In the genomic region with DNA sequence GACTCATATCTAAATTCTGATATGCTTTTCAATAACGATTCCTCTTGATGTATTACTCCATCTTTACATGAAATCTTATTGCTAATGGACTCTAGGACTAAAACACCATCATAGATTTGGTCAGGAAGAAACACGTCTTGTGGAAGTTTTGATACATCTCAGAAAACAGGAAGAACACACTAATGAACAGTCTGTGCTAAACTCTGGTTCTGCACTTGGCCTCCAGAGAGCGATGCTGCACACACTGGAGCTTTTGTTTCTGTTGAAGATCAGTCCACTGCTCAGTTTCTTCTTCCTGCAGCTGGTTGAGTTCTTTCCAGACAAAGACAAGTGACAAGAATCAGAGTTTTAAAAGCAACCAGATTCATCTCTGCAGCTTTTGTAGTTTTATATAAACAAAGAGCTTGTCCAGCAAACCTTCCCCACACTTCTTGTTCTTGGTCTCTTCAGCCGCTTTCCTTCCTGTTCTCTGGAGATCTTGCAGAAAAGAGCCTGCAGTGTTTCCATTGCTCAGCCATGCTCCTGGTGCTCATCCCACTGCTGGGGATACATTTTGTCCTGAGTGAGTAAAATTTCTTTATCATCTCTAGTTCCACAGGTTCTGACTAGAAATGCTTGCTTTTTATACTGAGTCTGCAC, we compare ENCODE assay signal across 9 cellular contexts.
DNase-seq lines count a peak whose midpoint lies in the region; ATAC-seq and TF ChIP-seq lines count a peak whose summit lies in the region.
"Had no signal": no experiment of that assay in that cellular context is flagged by ENCODE, and none has a peak within 500 bp of the region (broad histone marks: within the 10 kb centered on the region; RNA-seq: fewer than 3 reads in every experiment).

No MANE protein-coding gene starts in this region.

- H3K36me3 Mint-ChIP-seq in T-cell (no peaks in the 10 kb centered on the region), chondrocyte (ENCODE audit: low read depth) (no peaks in the 10 kb centered on the region)

- H3K4me1 Mint-ChIP-seq in T-cell (peaks cover 14 to 21% (median 16%) of the 10 kb centered on the region in 3 donors), chondrocyte (ENCODE audit: low read depth) (no peaks in the 10 kb centered on the region)

- TF ChIP-seq POLR2A in ovary (IDR thresholded peaks at IDR 0.05) = no peak

- H3K4me3 ChIP-seq in ovary = no peak overlapping the region
- H3K4me3 ChIP-seq: heart left ventricle had no signal

- intact Hi-C loops in sciatic nerve (cut with DNase I) = no loop called here
- intact Hi-C loops in ovary (cut with DNase I) = no loop called here

- peak; percentile 66 for TF ChIP-seq CTCF in chondrocyte (IDR thresholded peaks at IDR 0.05)
- no peak for TF ChIP-seq CTCF in ovary (IDR thresholded peaks at IDR 0.05)

- H3K9me3 ChIP-seq in ovary = no peaks in the 10 kb centered on the region
- H3K9me3 ChIP-seq: heart left ventricle had no signal

- H3K27ac Mint-ChIP-seq in T-cell (peak overlapping the region; percentile 87 to 89), chondrocyte (ENCODE audit: unreplicated experiment) (no peak overlapping the region)

- H3K27me3 Mint-ChIP-seq in T-cell = no peaks in the 10 kb centered on the region
- peaks cover 2% of the 10 kb centered on the region for H3K27me3 Mint-ChIP-seq in chondrocyte (ENCODE audit: low read depth)

- H3K9me3 Mint-ChIP-seq in T-cell (no peaks in the 10 kb centered on the region), chondrocyte (ENCODE audit: low read depth) (peaks cover 3% of the 10 kb centered on the region)

- CTCF ChIA-PET in T-cell (lab: Charles Lee) = interaction anchor here in 1 of 2 donors (0.6 to 1.2 kb wide), 3 partner anchors 11 to 663 kb away, joined by 3 to 5 read pairs (median 4); no protein-coding TSS in a partner anchor

- POLR2A ChIA-PET in T-cell (lab: Charles Lee) = interaction anchor here in 1 of 2 donors (0.8 kb wide), 1 partner anchor 23 kb away, joined by 3 read pairs; no protein-coding TSS in a partner anchor

- peak in 19 of 34 experiments; percentile 7 to 52 (median 34) for DNase-seq in T-cell
- DNase-seq in chondrocyte (ENCODE audit: low spot score) = no peak
- DNase-seq in sciatic nerve (ENCODE audit: low spot score) = no peak
- no peak for DNase-seq in NCI-H2107 treated with DMSO at 0.1 percent for 48 hours (lab: John Stamatoyannopoulos, UW; ENCODE audit: unreplicated experiment)
- no peak for DNase-seq in ovary
- no peak for DNase-seq in NCI-H2107 (lab: John Stamatoyannopoulos, UW)
- DNase-seq: heart left ventricle had no signal

- WGBS in ovary, 3 donors = 64 to 80% (median 77%) methylated on average over 4 of the region's 4 CpGs

- H3K27me3 ChIP-seq in ovary = no peaks in the 10 kb centered on the region

- no peak overlapping the region for H3K27ac ChIP-seq in ovary
- H3K27ac ChIP-seq: heart left ventricle had no signal

- H3K4me3 Mint-ChIP-seq in T-cell (peak overlapping the region; percentile 50 to 67 (median 62)), chondrocyte (ENCODE audit: unreplicated experiment) (no peak overlapping the region)

- no peaks in the 10 kb centered on the region for H3K4me1 ChIP-seq in ovary (ENCODE audit: insufficient read depth)
- H3K4me1 ChIP-seq: heart left ventricle had no signal

- no peaks in the 10 kb centered on the region for H3K36me3 ChIP-seq in ovary
- H3K36me3 ChIP-seq: heart left ventricle had no signal

- no peak for TF ChIP-seq EP300 in ovary (IDR thresholded peaks at IDR 0.05)

- peak; percentile 69 for ATAC-seq in GM18909 (IDR thresholded peaks at IDR 0.05; ENCODE audit: poor library complexity, unreplicated experiment)
- ATAC-seq in T-cell (replicated peaks in 1 of 4) = peak; percentile 92 to 95 (median 94)
- ATAC-seq in sciatic nerve = peak; percentile 94
- ATAC-seq in HG02623 (IDR thresholded peaks at IDR 0.05; ENCODE audit: unreplicated experiment) = no peak
- ATAC-seq: heart left ventricle had no signal

Comparison
In these comparisons a context has a peak if more than half of its experiments do, and no peak if none do; other contexts are left out.
1. DNase-seq: peak in T-cell (19 of 34); none in chondrocyte (single experiment), sciatic nerve (single experiment), NCI-H2107 treated with DMSO at 0.1 percent for 48 hours (single experiment), ovary (0 of 5) and NCI-H2107 (single experiment).